ENCODE assay signal across 21 cellular contexts in genomic region chr14:62645649-62646048, GRCh38.
DNase-seq lines count a peak whose midpoint lies in the region; ATAC-seq and TF ChIP-seq lines count a peak whose summit lies in the region.
"Had no signal": no experiment of that assay in that cellular context is flagged by ENCODE, and none has a peak within 500 bp of the region (broad histone marks: within the 10 kb centered on the region; RNA-seq: fewer than 3 reads in every experiment).

No MANE protein-coding gene starts in this region.

- no peaks in the 10 kb centered on the region for H3K4me1 Mint-ChIP-seq in MCF 10A (ENCODE audit: insufficient read depth, unreplicated experiment)
- no peaks in the 10 kb centered on the region for H3K4me1 Mint-ChIP-seq in activated CD4-positive, alpha-beta memory T cell treated with anti-CD3 and anti-CD28 coated beads, Interleukin-2, amount 10 ng/mL, durations not matched to agents 7 days and 5 days
- H3K4me1 Mint-ChIP-seq: GM23338 had no signal

- H3K27me3 ChIP-seq in mammary epithelial cell (ENCODE audit: insufficient read depth, low read length) = no peaks in the 10 kb centered on the region
- no peaks in the 10 kb centered on the region for H3K27me3 ChIP-seq in adipocyte (replicated peaks; ENCODE audit: control insufficient read depth, insufficient read depth, low read length)
- H3K27me3 ChIP-seq: MG63 had no signal

- H3K27me3 Mint-ChIP-seq in MCF 10A (ENCODE audit: insufficient read depth, unreplicated experiment) = no peaks in the 10 kb centered on the region
- H3K27me3 Mint-ChIP-seq in activated CD4-positive, alpha-beta memory T cell treated with anti-CD3 and anti-CD28 coated beads, Interleukin-2, amount 10 ng/mL, durations not matched to agents 7 days and 5 days = no peaks in the 10 kb centered on the region

- no peaks in the 10 kb centered on the region for H3K36me3 ChIP-seq in mammary epithelial cell (ENCODE audit: insufficient read depth, low read length)
- no peaks in the 10 kb centered on the region for H3K36me3 ChIP-seq in adipocyte (ENCODE audit: control insufficient read depth, insufficient read depth, low read length, severe bottlenecking)
- H3K36me3 ChIP-seq: MG63 had no signal

- H4K20me1 ChIP-seq in mammary epithelial cell (ENCODE audit: insufficient read depth, low read length) = no peaks in the 10 kb centered on the region

- no peak overlapping the region for H3K4me3 ChIP-seq in mammary epithelial cell (replicated peaks in 1 of 3; ENCODE audit: insufficient read depth in 1 of 3, low read depth in 2 of 3, low read length in 3 of 3)
- H3K4me3 ChIP-seq in adipocyte (ENCODE audit: low read length) = no peak overlapping the region
- no peak overlapping the region for H3K4me3 ChIP-seq in fibroblast of mammary gland (ENCODE audit: control insufficient read depth, low read depth, low read length)
- H3K4me3 ChIP-seq: GM12878, GM23338, MG63 had no signal

- no peak for ATAC-seq in GM18519 (IDR thresholded peaks at IDR 0.05; ENCODE audit: low FRiP score, unreplicated experiment)
- ATAC-seq: GM12878, GM23338, HepG2 had no signal

- no peaks in the 10 kb centered on the region for H3K9me3 Mint-ChIP-seq in MCF 10A (ENCODE audit: unreplicated experiment)
- no peaks in the 10 kb centered on the region for H3K9me3 Mint-ChIP-seq in activated CD4-positive, alpha-beta memory T cell treated with anti-CD3 and anti-CD28 coated beads, Interleukin-2, amount 10 ng/mL, durations not matched to agents 7 days and 5 days

- H3K4me1 ChIP-seq in mammary epithelial cell (ENCODE audit: insufficient read depth, low read length) = no peaks in the 10 kb centered on the region
- H3K4me1 ChIP-seq in adipocyte (ENCODE audit: control insufficient read depth, insufficient read depth, low read length) = no peaks in the 10 kb centered on the region

- intact Hi-C loops in mammary epithelial cell (cut with micrococcal nuclease) = no loop called here
- intact Hi-C loops in MCF 10A (cut with micrococcal nuclease) = no loop called here

- POLR2A ChIA-PET in MCF 10A (lab: Yijun Ruan, JAX) = no interaction called here
- POLR2A ChIA-PET in activated CD4-positive, alpha-beta memory T cell treated with anti-CD3 and anti-CD28 coated beads, Interleukin-2, amount 10 ng/mL, durations not matched to agents 7 days and 5 days (lab: Charles Lee) = no interaction called here

- dilution Hi-C loops in mammary epithelial cell (cut with HindIII; ENCODE audit: low sequenced_read_pairs) = no loop called here

- H3K9ac ChIP-seq in mammary epithelial cell (ENCODE audit: insufficient read depth, low read length) (no peak overlapping the region), adipocyte (ENCODE audit: low read length) (no peak overlapping the region)
- H3K9ac ChIP-seq: KMS-11 had no signal

- no peaks in the 10 kb centered on the region for H3K36me3 Mint-ChIP-seq in MCF 10A (ENCODE audit: insufficient read depth, unreplicated experiment)
- H3K36me3 Mint-ChIP-seq in activated CD4-positive, alpha-beta memory T cell treated with anti-CD3 and anti-CD28 coated beads, Interleukin-2, amount 10 ng/mL, durations not matched to agents 7 days and 5 days (ENCODE audit: low read depth) = no peaks in the 10 kb centered on the region

- WGBS in mammary epithelial cell (ENCODE audit: low coverage, missing lambda C conversion rate) = 42% methylated on average over 3 of the region's 3 CpGs

- peak overlapping the region; percentile 30 for H2AFZ ChIP-seq in mammary epithelial cell (ENCODE audit: low read depth, low read length)
- H2AFZ ChIP-seq: GM23338 had no signal

- TF ChIP-seq CTCF in mammary epithelial cell (conservative IDR thresholded peaks at IDR 0.05 in 1 of 2, IDR thresholded peaks at IDR 0.05 in 1 of 2; ENCODE audit: extremely low read depth in 1 of 2, insufficient read depth in 1 of 2, low read depth in 1 of 2, low read length in 2 of 2) = no peak
- no peak for TF ChIP-seq CTCF in MCF 10A (IDR thresholded peaks at IDR 0.05; ENCODE audit: unreplicated experiment)
- no peak for TF ChIP-seq CTCF in fibroblast of mammary gland (conservative IDR thresholded peaks at IDR 0.05; ENCODE audit: control insufficient read depth, insufficient read depth, low read depth, low read length)

- no peaks in the 10 kb centered on the region for H3K79me2 ChIP-seq in mammary epithelial cell (ENCODE audit: insufficient read depth, low read length)

- no peaks in the 10 kb centered on the region for H3K9me3 ChIP-seq in mammary epithelial cell (replicated peaks; ENCODE audit: insufficient read depth, low read length)
- H3K9me3 ChIP-seq in adipocyte (ENCODE audit: control insufficient read depth, low read length) = no peaks in the 10 kb centered on the region
- H3K9me3 ChIP-seq: MG63 had no signal

- no peak overlapping the region for H3K4me3 Mint-ChIP-seq in MCF 10A (ENCODE audit: unreplicated experiment)
- H3K4me3 Mint-ChIP-seq in activated CD4-positive, alpha-beta memory T cell treated with anti-CD3 and anti-CD28 coated beads, Interleukin-2, amount 10 ng/mL, durations not matched to agents 7 days and 5 days = no peak overlapping the region
- H3K4me3 Mint-ChIP-seq: GM23338 had no signal

- no peak overlapping the region for H3K4me2 ChIP-seq in mammary epithelial cell (ENCODE audit: insufficient read depth, low read depth, low read length)
- H3K4me2 ChIP-seq: GM23338, KMS-11 had no signal

- BruUV-seq in mammary epithelial cell (replicated peaks; lab: Mats Ljungman, UMichigan) = no TSS peak
- no TSS peak for BruUV-seq in MCF 10A (replicated peaks; lab: Mats Ljungman, UMichigan)

- H3K27ac Mint-ChIP-seq in MCF 10A (ENCODE audit: low read depth, unreplicated experiment) = no peak overlapping the region
- no peak overlapping the region for H3K27ac Mint-ChIP-seq in activated CD4-positive, alpha-beta memory T cell treated with anti-CD3 and anti-CD28 coated beads, Interleukin-2, amount 10 ng/mL, durations not matched to agents 7 days and 5 days
- H3K27ac Mint-ChIP-seq: GM23338 had no signal

- no peak overlapping the region for H3K27ac ChIP-seq in mammary epithelial cell (ENCODE audit: insufficient read depth, low read depth, low read length)
- H3K27ac ChIP-seq: 22Rv1, KMS-11 had no signal

- DNase-seq in mammary epithelial cell (peak; percentile 8), MCF 10A (ENCODE audit: unreplicated experiment) (no peak), adipocyte (ENCODE audit: low read depth) (peak; percentile 38), fibroblast of mammary gland (ENCODE audit: low read depth) (peak; percentile 5), DMS153 treated with DMSO at 0.1 percent for 48 hours (lab: John Stamatoyannopoulos, UW; ENCODE audit: unreplicated experiment) (no peak), AML-193 (lab: John Stamatoyannopoulos, UW) (no peak)
- no peak for DNase-seq in activated CD4-positive, alpha-beta memory T cell treated with anti-CD3 and anti-CD28 coated beads, Interleukin-2, amount 10 ng/mL, durations not matched to agents 7 days and 5 days
- DNase-seq: C1 segment of cervical spinal cord, DMS153, MG63, NCI-H1092, NCI-H1694, NCI-H2107, NCI-H69, SHP77 treated with DMSO at 0.1 percent for 48 hours had no signal

- in situ Hi-C loops in mammary epithelial cell (cut with MboI; ENCODE audit: low sequenced_read_pairs in 2 of 2) = no loop called here

- CTCF ChIA-PET in mammary epithelial cell (lab: Charles Lee; ENCODE audit: low non-redundant PET) = no interaction called here
- CTCF ChIA-PET in MCF 10A (lab: Yijun Ruan, JAX) = no interaction called here
- CTCF ChIA-PET in activated CD4-positive, alpha-beta memory T cell treated with anti-CD3 and anti-CD28 coated beads, Interleukin-2, amount 10 ng/mL, durations not matched to agents 7 days and 5 days (lab: Charles Lee) = no interaction called here

Comparison
In these comparisons a context has a peak if more than half of its experiments do, and no peak if none do; other contexts are left out.
1. DNase-seq: peak in mammary epithelial cell (single experiment), adipocyte (single experiment) and fibroblast of mammary gland (single experiment); none in MCF 10A (single experiment), DMS153 treated with DMSO at 0.1 percent for 48 hours (single experiment), activated CD4-positive, alpha-beta memory T cell treated with anti-CD3 and anti-CD28 coated beads, Interleukin-2, amount 10 ng/mL, durations not matched to agents 7 days and 5 days (single experiment) and AML-193 (0 of 2).